In the genomic region with DNA sequence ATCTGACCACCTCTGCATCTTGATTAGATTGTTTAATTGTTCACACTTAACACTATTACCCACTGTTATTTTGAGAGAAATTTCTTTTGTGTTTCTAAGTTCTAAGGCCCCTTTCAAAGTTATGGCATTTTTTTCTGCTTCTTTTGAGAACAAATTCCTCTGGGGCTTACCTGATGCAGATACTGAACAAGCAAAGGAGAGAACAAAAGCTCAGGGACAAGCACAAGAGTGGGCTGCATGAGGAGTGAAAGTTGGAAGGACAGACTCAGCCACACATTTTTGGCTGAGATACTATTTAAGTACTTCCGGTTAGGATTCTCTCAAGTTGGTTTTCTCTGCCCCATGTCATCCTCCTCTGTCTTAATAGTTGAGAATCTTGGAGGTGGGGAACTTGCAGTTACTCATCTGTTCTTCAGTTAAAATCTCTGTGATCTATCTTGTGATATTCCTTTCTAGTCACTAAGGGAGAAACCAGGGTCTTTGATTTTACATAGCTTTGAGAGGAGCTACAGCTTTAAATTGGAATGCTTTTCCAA, we compare ENCODE assay signal across 21 cellular contexts. TPM values are rescaled to one million over a fixed set of nuclear protein-coding genes. Genes with fewer than 3 reads are reported as not detected.
A peak's percentile ranks its signal among the peaks of the same experiment; 100 is the strongest.
DNase-seq lines count a peak whose midpoint lies in the region; ATAC-seq and TF ChIP-seq lines count a peak whose summit lies in the region.
"Had no signal": no experiment of that assay in that cellular context is flagged by ENCODE, and none has a peak within 500 bp of the region (broad histone marks: within the 10 kb centered on the region; RNA-seq: fewer than 3 reads in every experiment).

No MANE protein-coding gene starts in this region.

- H3K9me3 ChIP-seq in CD8-positive, alpha-beta T cell (ENCODE audit: low read length): no peaks in the 10 kb centered on the region
- no peaks in the 10 kb centered on the region; the same call in 1 of the 2 replicates for H3K9me3 ChIP-seq in MG63
- peaks cover 0 to 4% (median 0%) of the 10 kb centered on the region in 11 donors for H3K9me3 ChIP-seq in heart right ventricle
- H3K9me3 ChIP-seq: gastrocnemius medialis, ovary, right atrium auricular region had no signal

- peaks cover 7% of the 10 kb centered on the region for H3K36me3 ChIP-seq in CD8-positive, alpha-beta T cell (ENCODE audit: insufficient read depth, low read length)
- H3K36me3 ChIP-seq in MG63: no peaks in the 10 kb centered on the region
- peaks cover 0 to 44% (median 0%) of the 10 kb centered on the region in 9 donors for H3K36me3 ChIP-seq in heart right ventricle
- H3K36me3 ChIP-seq: gastrocnemius medialis, ovary, right atrium auricular region, WERI-Rb-1 had no signal

- peaks cover 56% of the 10 kb centered on the region for H3K36me3 Mint-ChIP-seq in activated CD4-positive, alpha-beta T cell treated with anti-CD3 and anti-CD28 coated beads, Interleukin-2, amount 10 ng/mL, durations not matched to agents 24 days and 14 days (ENCODE audit: low read depth)
- peaks cover 78% of the 10 kb centered on the region for H3K36me3 Mint-ChIP-seq in CD8-positive, alpha-beta T cell
- peaks cover 74% of the 10 kb centered on the region for H3K36me3 Mint-ChIP-seq in T-cell

- peaks cover 12% of the 10 kb centered on the region for H3K9me3 Mint-ChIP-seq in activated CD4-positive, alpha-beta T cell treated with anti-CD3 and anti-CD28 coated beads, Interleukin-2, amount 10 ng/mL, durations not matched to agents 24 days and 14 days
- no peaks in the 10 kb centered on the region for H3K9me3 Mint-ChIP-seq in CD8-positive, alpha-beta T cell
- no peaks in the 10 kb centered on the region for H3K9me3 Mint-ChIP-seq in T-cell
- H3K9me3 Mint-ChIP-seq: CD8-positive, alpha-beta memory T cell had no signal

- no peaks in the 10 kb centered on the region for H3K27me3 Mint-ChIP-seq in activated CD4-positive, alpha-beta T cell treated with anti-CD3 and anti-CD28 coated beads, Interleukin-2, amount 10 ng/mL, durations not matched to agents 24 days and 14 days
- H3K27me3 Mint-ChIP-seq in CD8-positive, alpha-beta T cell (ENCODE audit: low read depth): no peaks in the 10 kb centered on the region
- no peaks in the 10 kb centered on the region for H3K27me3 Mint-ChIP-seq in T-cell
- H3K27me3 Mint-ChIP-seq: CD8-positive, alpha-beta memory T cell had no signal

- peak overlapping the region; percentile 1 for H3K27ac Mint-ChIP-seq in activated CD4-positive, alpha-beta T cell treated with anti-CD3 and anti-CD28 coated beads, Interleukin-2, amount 10 ng/mL, durations not matched to agents 24 days and 14 days
- H3K27ac Mint-ChIP-seq in CD8-positive, alpha-beta T cell: peak overlapping the region; percentile 42
- peak overlapping the region; percentile 47 to 53 for H3K27ac Mint-ChIP-seq in T-cell

- H3K4me3 ChIP-seq in CD8-positive, alpha-beta T cell (ENCODE audit: low read depth, low read length): no peak overlapping the region
- H3K4me3 ChIP-seq in MG63: no peak overlapping the region
- H3K4me3 ChIP-seq in heart right ventricle: no peak overlapping the region
- H3K4me3 ChIP-seq: gastrocnemius medialis, ovary, right atrium auricular region had no signal

- H3K27ac ChIP-seq in CD8-positive, alpha-beta T cell (ENCODE audit: low read depth, low read length): no peak overlapping the region
- no peak overlapping the region for H3K27ac ChIP-seq in heart right ventricle
- H3K27ac ChIP-seq: gastrocnemius medialis, ovary, right atrium auricular region, WERI-Rb-1 had no signal

- POLR2A ChIA-PET in CD8-positive, alpha-beta T cell (lab: Charles Lee): interaction anchor here (0.6 to 1.2 kb wide), 2 partner anchors 15 to 171 kb away, joined by 3 read pairs; no protein-coding TSS in a partner anchor
- POLR2A ChIA-PET in T-cell (lab: Charles Lee): interaction anchor here (0.5 to 1.3 kb wide), 2 partner anchors 9 to 20 kb away, joined by 4 read pairs; no protein-coding TSS in a partner anchor

- TF ChIP-seq CTCF in CD8-positive, alpha-beta T cell (IDR thresholded peaks at IDR 0.05): no peak
- TF ChIP-seq CTCF in heart right ventricle (IDR thresholded peaks at IDR 0.05): no peak

- no peaks in the 10 kb centered on the region for H3K27me3 ChIP-seq in CD8-positive, alpha-beta T cell (ENCODE audit: insufficient read depth, low read length)
- H3K27me3 ChIP-seq in MG63 (no peaks in the 10 kb centered on the region), heart right ventricle (no peaks in the 10 kb centered on the region)
- H3K27me3 ChIP-seq: gastrocnemius medialis, ovary, right atrium auricular region had no signal

- intact Hi-C loops in activated CD4-positive, alpha-beta T cell treated with anti-CD3 and anti-CD28 coated beads, Interleukin-2, amount 10 ng/mL, durations not matched to agents 24 days and 14 days (cut with micrococcal nuclease): no loop called here
- intact Hi-C loops in CD8-positive, alpha-beta T cell (cut with DNase I, micrococcal nuclease): no loop called here
- intact Hi-C loops in heart right ventricle (cut with DNase I): no loop called here

- DNase-seq in activated CD4-positive, alpha-beta T cell treated with anti-CD3 and anti-CD28 coated beads, Interleukin-2, amount 10 ng/mL, durations not matched to agents 24 days and 14 days: no peak
- DNase-seq in activated CD4-positive, alpha-beta T cell treated with anti-CD3 and anti-CD28 coated beads, Interleukin-2, amount 50 U/mL, for 1 hour: no peak
- DNase-seq in CD8-positive, alpha-beta T cell: no peak
- DNase-seq in T-cell (no peak), islet precursor cell (peak; percentile 7), MG63 (no peak), dedifferentiated amniotic fluid mesenchymal stem cell (ENCODE audit: extremely low spot score) (no peak), heart right ventricle (no peak)
- DNase-seq: activated effector memory CD4-positive, alpha-beta T cell treated with Interleukin-2 at 50 U/mL for 16 hours; aorta; CD8-positive, alpha-beta memory T cell; gastrocnemius medialis; Karpas-422; NCI-H1048; NCI-H2029 treated with DMSO at 0.1 percent for 48 hours; ovary; PC-3; SIG-M5; WERI-Rb-1 had no signal

- no peak overlapping the region for H3K4me3 Mint-ChIP-seq in activated CD4-positive, alpha-beta T cell treated with anti-CD3 and anti-CD28 coated beads, Interleukin-2, amount 10 ng/mL, durations not matched to agents 24 days and 14 days
- no peak overlapping the region for H3K4me3 Mint-ChIP-seq in CD8-positive, alpha-beta T cell
- no peak overlapping the region for H3K4me3 Mint-ChIP-seq in T-cell
- H3K4me3 Mint-ChIP-seq: CD8-positive, alpha-beta memory T cell had no signal

- CTCF ChIA-PET in CD8-positive, alpha-beta T cell (lab: Charles Lee): interaction anchor here (0.8 to 4.2 kb wide), 4 partner anchors 10 to 50 kb away, joined by 3 to 18 read pairs (median 4); no protein-coding TSS in a partner anchor
- CTCF ChIA-PET in T-cell (lab: Charles Lee): interaction anchor here in 1 of 2 donors (0.8 to 1.3 kb wide), 2 partner anchors 20 to 21 kb away, joined by 3 to 10 read pairs; no protein-coding TSS in a partner anchor

- H3K4me1 ChIP-seq in CD8-positive, alpha-beta T cell (ENCODE audit: insufficient read depth, low read length): peaks cover 17% of the 10 kb centered on the region
- H3K4me1 ChIP-seq in heart right ventricle: peaks cover 0 to 25% (median 0%) of the 10 kb centered on the region in 9 donors
- H3K4me1 ChIP-seq: gastrocnemius medialis, right atrium auricular region had no signal

- peaks cover 27% of the 10 kb centered on the region for H3K4me1 Mint-ChIP-seq in activated CD4-positive, alpha-beta T cell treated with anti-CD3 and anti-CD28 coated beads, Interleukin-2, amount 10 ng/mL, durations not matched to agents 24 days and 14 days
- peaks cover 49% of the 10 kb centered on the region for H3K4me1 Mint-ChIP-seq in CD8-positive, alpha-beta T cell (ENCODE audit: low read depth)
- H3K4me1 Mint-ChIP-seq in T-cell: peaks cover 55 to 65% (median 61%) of the 10 kb centered on the region in 3 donors

- ATAC-seq in CD8-positive, alpha-beta T cell: no peak
- ATAC-seq in T-cell (replicated peaks in 1 of 4): no peak
- no peak for ATAC-seq in heart right ventricle
- ATAC-seq: esophagus mucosa, gastrocnemius medialis, PC-3 had no signal

- 54 to 80% methylated on average over 1 of the region's 1 CpG for WGBS in heart right ventricle, 2 donors

RNA-seq across cellular contexts. Expression of a gene that starts 54.7 kb away (rescaled TPM):
- total RNA-seq in activated CD4-positive, alpha-beta T cell treated with anti-CD3 and anti-CD28 coated beads, Interleukin-2, amount 10 ng/mL, durations not matched to agents 24 days and 14 days: 79.3 and 79.6 TPM in 2 replicates
- 10 to 100 TPM; 34.7 to 35.0 TPM for total RNA-seq in CD8-positive, alpha-beta T cell
- total RNA-seq in T-cell (10 to 100 TPM; 34.8 to 47.6 (median 40.4) TPM), heart right ventricle (10 to 100 TPM in 7 of 10 donors, 1 to 10 TPM in 3; 8.5 to 23.8 (median 11.6) TPM)
- 30.5 and 39.3 TPM in 2 replicates for total RNA-seq in MG63 (2014; rRNA removed; shearing (Covaris generic); ENCODE audit: low replicate concordance)
- polyA plus RNA-seq in heart right ventricle: 1 to 10 TPM; 8.5 to 9.4 TPM

RNA-seq across cellular contexts. Expression of a gene that starts 56.3 kb away (rescaled TPM):
- total RNA-seq in activated CD4-positive, alpha-beta T cell treated with anti-CD3 and anti-CD28 coated beads, Interleukin-2, amount 10 ng/mL, durations not matched to agents 24 days and 14 days: 45.0 and 46.3 TPM in 2 replicates
- total RNA-seq in CD8-positive, alpha-beta T cell: 10 to 100 TPM; 18.8 to 19.5 TPM
- 10 to 100 TPM; 40.7 to 56.7 (median 47.8) TPM for total RNA-seq in T-cell
- total RNA-seq in MG63 (2014; rRNA removed; shearing (Covaris generic); ENCODE audit: low replicate concordance): 1.7 TPM in 1 of 2 replicates, not detected in the other
- 1 to 10 TPM; 1.7 to 9.2 (median 2.8) TPM for total RNA-seq in heart right ventricle
- polyA plus RNA-seq in heart right ventricle: 1 to 10 TPM; 4.5 to 7.2 TPM
